In the genomic region with DNA sequence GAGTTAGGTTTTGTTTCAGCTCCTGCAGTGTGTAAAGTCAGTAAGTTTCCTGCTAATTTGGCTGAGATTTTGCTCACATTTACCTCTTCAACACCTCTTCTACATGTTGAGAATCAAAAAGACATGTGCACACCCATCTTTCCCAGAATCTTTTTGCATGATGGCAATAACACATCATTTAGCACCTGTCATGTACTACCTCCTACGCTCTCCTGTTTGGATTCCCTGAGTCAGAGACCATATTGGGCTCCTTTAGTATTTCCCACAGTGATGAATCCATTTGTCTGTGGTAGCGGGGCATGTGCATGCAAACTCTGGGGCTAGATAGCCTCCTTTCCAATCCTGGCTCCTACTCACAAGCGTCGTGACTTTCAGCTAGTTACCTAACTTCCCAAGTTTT, we compare ENCODE assay signal across 27 cellular contexts.
"Had no signal": no experiment of that assay in that cellular context is flagged by ENCODE, and none has a peak within 500 bp of the region (broad histone marks: within the 10 kb centered on the region; RNA-seq: fewer than 3 reads in every experiment).

No MANE protein-coding gene starts in this region.

- DNase-seq: activated CD4-positive, alpha-beta memory T cell treated with anti-CD3 and anti-CD28 coated beads, Interleukin-2, amount 10 ng/mL, durations not matched to agents 7 days and 5 days; activated CD4-positive, alpha-beta T cell treated with anti-CD3 and anti-CD28 coated beads for 36 hours; activated CD4-positive, alpha-beta T cell treated with anti-CD3 and anti-CD28 coated beads, Interleukin-2, amount 10 ng/mL, durations not matched to agents 24 days and 14 days; activated CD4-positive, CD25-positive, alpha-beta regulatory T cell; activated CD4-positive, CD25-positive, alpha-beta regulatory T cell treated with anti-CD3 and anti-CD28 coated beads, Interleukin-2, amount 50 U/mL, for 72 hours; activated CD8-positive, alpha-beta memory T cell treated with anti-CD3 and anti-CD28 coated beads, Interleukin-2, amount 50 U/mL, for 48 hours; activated effector memory CD4-positive, alpha-beta T cell treated with Interleukin-2 at 50 U/mL for 16 hours; activated gamma-delta T cell treated with Interleukin-2 at 50 U/mL for 16 hours; activated naive CD4-positive, alpha-beta T cell treated with anti-CD3 and anti-CD28 coated beads, Interleukin-2, amount 50 U/mL, for 16 hours; activated naive CD4-positive, alpha-beta T cell treated with Interleukin-2 at 50 U/mL for 16 hours; activated naive CD8-positive, alpha-beta T cell treated with anti-CD3 and anti-CD28 coated beads, Interleukin-2, amount 50 U/mL, for 24 hours; activated T-cell treated with anti-CD3 and anti-CD28 coated beads for 4 hours; activated T-cell treated with anti-CD3 and anti-CD28 coated beads, Interleukin-2, amount 50 U/mL, for 24 hours; activated T-cell treated with anti-CD3 and anti-CD28 coated beads, Interleukin-2, amount 50 U/mL, for 72 hours; adrenal gland; aorta; body of pancreas; central memory CD4-positive, alpha-beta T cell; cerebellar nuclear complex; colonic mucosa; effector CD8-positive, alpha-beta T cell; esophagus squamous epithelium; foreskin melanocyte; T-helper 1 cell; T-helper 17 cell had no signal

- FAIRE-seq: endometrium, endothelial cell of umbilical vein had no signal
